8 cellular contexts compared by ENCODE assay signal in the genomic region with DNA sequence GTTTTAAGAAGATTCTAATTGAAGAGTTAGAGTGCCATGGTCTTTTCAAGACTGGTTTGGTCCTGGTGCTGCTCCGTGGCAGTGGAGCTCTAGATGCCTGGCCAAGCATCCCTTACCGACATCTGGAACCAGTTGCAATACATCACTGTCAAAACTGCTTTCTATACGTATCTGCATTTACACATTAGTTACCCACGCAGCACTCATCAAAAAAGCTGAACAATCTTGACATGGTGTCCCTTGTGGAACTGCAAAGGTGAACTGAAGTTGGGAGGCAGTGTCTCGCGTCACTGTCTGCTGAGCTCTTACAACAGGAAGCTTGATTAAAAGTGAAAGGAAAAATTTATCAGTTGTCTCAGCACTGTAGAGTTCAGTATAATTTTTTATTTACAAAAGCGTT.
A peak's percentile ranks its signal among the peaks of the same experiment; 100 is the strongest.
DNase-seq lines count a peak whose midpoint lies in the region; ATAC-seq and TF ChIP-seq lines count a peak whose summit lies in the region.

No MANE protein-coding gene starts in this region.

- peaks cover 10% of the 10 kb centered on the region for H3K36me3 Mint-ChIP-seq in activated CD8-positive, alpha-beta T cell treated with anti-CD3 and anti-CD28 coated beads, Interleukin-2, amount 10 ng/mL, durations not matched to agents 7 days and 5 days (ENCODE audit: low read depth)

- H3K27me3 ChIP-seq in sigmoid colon: no peaks in the 10 kb centered on the region

- H3K4me3 ChIP-seq in sigmoid colon: peak overlapping the region; percentile 10 to 45 (median 31)

- POLR2A ChIA-PET in activated CD8-positive, alpha-beta T cell treated with anti-CD3 and anti-CD28 coated beads, Interleukin-2, amount 10 ng/mL, durations not matched to agents 7 days and 5 days (lab: Charles Lee): interaction anchor here (1.0 to 1.3 kb wide), 2 partner anchors 82 to 301 kb away, joined by 3 to 4 read pairs; a partner anchor contains a TSS

- peaks cover 26% of the 10 kb centered on the region for H3K4me1 Mint-ChIP-seq in activated CD8-positive, alpha-beta T cell treated with anti-CD3 and anti-CD28 coated beads, Interleukin-2, amount 10 ng/mL, durations not matched to agents 7 days and 5 days (ENCODE audit: low read depth)

- CTCF ChIA-PET in activated CD8-positive, alpha-beta T cell treated with anti-CD3 and anti-CD28 coated beads, Interleukin-2, amount 10 ng/mL, durations not matched to agents 7 days and 5 days (lab: Charles Lee): interaction anchor here (0.7 to 1.2 kb wide), 7 partner anchors 9 to 452 kb away, joined by 3 to 5 read pairs (median 4); no protein-coding TSS in a partner anchor

- H3K4me3 Mint-ChIP-seq in activated CD8-positive, alpha-beta T cell treated with anti-CD3 and anti-CD28 coated beads, Interleukin-2, amount 10 ng/mL, durations not matched to agents 7 days and 5 days: peak overlapping the region; percentile 77

- peak overlapping the region; percentile 87 for H3K27ac Mint-ChIP-seq in activated CD8-positive, alpha-beta T cell treated with anti-CD3 and anti-CD28 coated beads, Interleukin-2, amount 10 ng/mL, durations not matched to agents 7 days and 5 days

- WGBS in sigmoid colon, 2 donors: 25 to 67% methylated on average over 7 of the region's 7 CpGs

- H3K9me3 Mint-ChIP-seq in activated CD8-positive, alpha-beta T cell treated with anti-CD3 and anti-CD28 coated beads, Interleukin-2, amount 10 ng/mL, durations not matched to agents 7 days and 5 days (ENCODE audit: insufficient read depth): no peaks in the 10 kb centered on the region

- TF ChIP-seq CTCF in GM10266 (IDR thresholded peaks at IDR 0.05; ENCODE audit: control insufficient read depth, insufficient read depth, low read depth, missing control alignments): no peak
- TF ChIP-seq CTCF in sigmoid colon (IDR thresholded peaks at IDR 0.05): no peak

- no peaks in the 10 kb centered on the region for H3K9me3 ChIP-seq in sigmoid colon

- no peak for TF ChIP-seq EP300 in sigmoid colon (IDR thresholded peaks at IDR 0.05)

- no peak for TF ChIP-seq POLR2A in sigmoid colon (IDR thresholded peaks at IDR 0.05)

- no peaks in the 10 kb centered on the region for H3K36me3 ChIP-seq in sigmoid colon

- DNase-seq in GM10266 (ENCODE audit: extremely low spot score) (peak; percentile 39), fibroblast of peridontal ligament (ENCODE audit: extremely low read depth) (peak; percentile 55), sigmoid colon (no peak), NCI-H524 treated with DMSO at 0.1 percent for 48 hours (lab: John Stamatoyannopoulos, UW) (no peak), amniotic stem cell (lab: John Stamatoyannopoulos, UW) (no peak)
- DNase-seq in activated CD8-positive, alpha-beta T cell treated with anti-CD3 and anti-CD28 coated beads, Interleukin-2, amount 10 ng/mL, durations not matched to agents 7 days and 5 days: peak; percentile 69

- intact Hi-C loops in sigmoid colon (cut with DNase I): no loop called here

- no peaks in the 10 kb centered on the region for H3K27me3 Mint-ChIP-seq in activated CD8-positive, alpha-beta T cell treated with anti-CD3 and anti-CD28 coated beads, Interleukin-2, amount 10 ng/mL, durations not matched to agents 7 days and 5 days (ENCODE audit: low read depth)

- ATAC-seq in HG03159 (IDR thresholded peaks at IDR 0.05; ENCODE audit: unreplicated experiment): peak; percentile 54
- ATAC-seq in activated CD8-positive, alpha-beta T cell treated with anti-CD3 and anti-CD28 coated beads, Interleukin-2, amount 10 ng/mL, durations not matched to agents 7 days and 5 days: peak; percentile 99
- no peak for ATAC-seq in GM18519 (IDR thresholded peaks at IDR 0.05; ENCODE audit: low FRiP score, unreplicated experiment)

- H3K4me1 ChIP-seq in sigmoid colon: peaks cover 0 to 62% (median 14%) of the 10 kb centered on the region in 4 donors

- H3K27ac ChIP-seq in sigmoid colon: peak overlapping the region in 2 of 4 donors; percentile 58 to 59

Comparison
In these comparisons a context has a peak if more than half of its experiments do, and no peak if none do; other contexts are left out.
1. DNase-seq: peak in GM10266 (single experiment), activated CD8-positive, alpha-beta T cell treated with anti-CD3 and anti-CD28 coated beads, Interleukin-2, amount 10 ng/mL, durations not matched to agents 7 days and 5 days (single experiment) and fibroblast of peridontal ligament (single experiment); none in sigmoid colon (single experiment), NCI-H524 treated with DMSO at 0.1 percent for 48 hours (single experiment) and amniotic stem cell (single experiment).